In the genomic region with DNA sequence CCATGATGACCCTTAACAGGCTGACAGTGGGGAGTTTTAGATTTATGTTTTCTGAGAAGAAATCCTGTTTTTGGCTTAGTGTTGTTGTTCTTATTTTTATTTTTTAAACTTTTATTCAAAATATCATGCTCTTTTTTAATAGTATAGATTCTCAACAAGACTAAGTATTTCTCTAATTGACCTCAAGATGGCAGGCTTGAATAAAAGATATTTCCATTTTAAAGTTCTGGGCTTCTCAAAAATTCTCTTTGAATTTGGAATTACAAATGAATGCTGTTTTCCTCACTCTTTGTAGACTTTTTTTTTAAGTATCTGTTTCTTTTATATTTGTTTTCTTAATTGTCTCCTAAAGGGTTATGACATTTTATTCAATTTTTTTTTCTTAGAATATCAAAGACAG, we compare ENCODE assay signal across 9 cellular contexts. TPM values are rescaled to one million over a fixed set of nuclear protein-coding genes. Genes with fewer than 3 reads are reported as not detected.
DNase-seq lines count a peak whose midpoint lies in the region; ATAC-seq and TF ChIP-seq lines count a peak whose summit lies in the region.
"Had no signal": no experiment of that assay in that cellular context is flagged by ENCODE, and none has a peak within 500 bp of the region (broad histone marks: within the 10 kb centered on the region; RNA-seq: fewer than 3 reads in every experiment).

No MANE protein-coding gene starts in this region.

- H3K27ac Mint-ChIP-seq in glutamatergic neuron (ENCODE audit: unreplicated experiment), result no peak overlapping the region

- DNase-seq in ACHN, result peak; percentile 19
- peak; percentile 10 for DNase-seq in Jurkat, Clone E6-1 (ENCODE audit: low read depth, low spot score)
- DNase-seq in RKO (ENCODE audit: low spot score), result peak; percentile 51
- no peak for DNase-seq in glutamatergic neuron
- DNase-seq in hypothalamus (lab: John Stamatoyannopoulos, UW), result no peak
- DNase-seq: activated effector memory CD4-positive, alpha-beta T cell treated with Interleukin-2 at 50 U/mL for 16 hours had no signal

- H3K4me3 Mint-ChIP-seq in glutamatergic neuron (ENCODE audit: unreplicated experiment), result no peak overlapping the region

- no peaks in the 10 kb centered on the region for H3K9me3 Mint-ChIP-seq in glutamatergic neuron (ENCODE audit: unreplicated experiment)

- ATAC-seq in HG03521 (IDR thresholded peaks at IDR 0.05; ENCODE audit: unreplicated experiment) (no peak), GM18498 (IDR thresholded peaks at IDR 0.05; ENCODE audit: unreplicated experiment) (no peak), GM19035 (IDR thresholded peaks at IDR 0.05; ENCODE audit: unreplicated experiment) (no peak)

- no peaks in the 10 kb centered on the region for H3K36me3 Mint-ChIP-seq in glutamatergic neuron (ENCODE audit: unreplicated experiment)

- H3K4me1 Mint-ChIP-seq in glutamatergic neuron (ENCODE audit: low read depth, unreplicated experiment), result peaks cover 2% of the 10 kb centered on the region

- no peaks in the 10 kb centered on the region for H3K27me3 Mint-ChIP-seq in glutamatergic neuron (ENCODE audit: unreplicated experiment)

- in situ Hi-C loops in ACHN (cut with HindIII; ENCODE audit: low pct_ligation_motif_present, low pct_unique_long_range_greater_than_20kb, low sequenced_read_pairs), result no loop called here

- H3K4me3 ChIP-seq in Jurkat, Clone E6-1 (ENCODE audit: low read length), result no peak overlapping the region

- TF ChIP-seq CTCF in glutamatergic neuron (IDR thresholded peaks at IDR 0.05; ENCODE audit: partially characterized antibody, unreplicated experiment), result peak; percentile 37

RNA-seq across cellular contexts. Expression of gene SH3GL2, which starts 50.0 kb away (rescaled TPM):
- polyA plus RNA-seq in Jurkat, Clone E6-1 (2012; ENCODE audit: insufficient read depth, insufficient read length), result 6.1 TPM
- 8.1 TPM for total RNA-seq in glutamatergic neuron (ENCODE audit: unreplicated experiment)

Comparison
In these comparisons a context has a peak if more than half of its experiments do, and no peak if none do; other contexts are left out.
1. DNase-seq: peak in ACHN (single experiment), Jurkat, Clone E6-1 (single experiment) and RKO (single experiment); none in glutamatergic neuron (single experiment) and hypothalamus (0 of 51).